ENCODE assay signal across 8 cellular contexts in the genomic region with DNA sequence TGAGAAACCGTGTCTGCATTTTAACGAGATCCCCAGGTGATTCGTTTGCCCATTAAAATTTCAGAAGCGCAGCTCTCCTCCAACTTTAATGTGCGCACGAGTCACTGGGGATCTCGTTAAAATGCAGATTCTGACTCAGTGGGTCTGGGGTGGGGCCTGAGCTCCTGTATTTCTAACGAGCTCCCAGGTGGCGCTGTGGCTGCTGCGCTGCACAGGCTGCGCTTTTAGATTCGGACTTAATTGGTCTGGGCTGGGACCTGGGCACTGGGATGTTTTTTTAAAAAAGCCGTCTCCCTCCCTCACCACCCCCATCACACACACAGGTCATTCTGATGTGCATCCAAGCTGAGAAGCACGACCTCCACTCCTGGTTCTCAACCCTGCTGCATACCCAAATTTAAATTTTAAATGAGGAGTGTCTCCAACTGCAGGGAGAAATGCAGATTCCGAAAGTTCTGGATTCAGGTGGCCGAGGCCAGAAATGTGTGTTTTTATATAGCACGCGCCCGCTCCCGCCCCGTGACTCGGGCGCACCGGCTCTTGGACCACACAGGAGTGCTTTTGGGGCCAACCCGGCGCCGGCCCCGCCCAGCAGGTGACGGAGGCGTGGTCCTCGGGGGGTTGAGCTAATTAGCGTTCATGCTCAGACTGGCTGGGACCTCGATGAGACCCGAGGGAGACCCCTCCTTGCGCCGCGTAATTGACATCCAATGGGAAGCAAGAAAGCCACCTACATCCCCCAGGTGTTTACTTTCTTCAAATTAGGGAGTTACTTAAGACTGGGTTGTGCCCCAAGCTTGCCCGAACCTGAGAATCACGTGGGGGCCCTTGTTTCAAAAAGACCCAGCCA.
DNase-seq lines count a peak whose midpoint lies in the region; ATAC-seq, FAIRE-seq and TF ChIP-seq lines count a peak whose summit lies in the region.

No MANE protein-coding gene starts in this region.

- H2AFZ ChIP-seq in H1 (ENCODE audit: low read length): no peak overlapping the region

- H3K79me1 ChIP-seq in H1 (ENCODE audit: low read depth, low read length): no peaks in the 10 kb centered on the region

- peak overlapping the region; percentile 88; the same call in 1 of the 2 replicates for H3K18ac ChIP-seq in H1 (ENCODE audit: extremely low read depth, low read length)

- TF ChIP-seq CTCF in AG10803 (conservative IDR thresholded peaks at IDR 0.05; ENCODE audit: low read length): peak; percentile 37; the same call in 1 of the 2 replicates
- TF ChIP-seq CTCF in H1 (IDR thresholded peaks at IDR 0.05; ENCODE audit: control extremely low read depth in 1 of 3, insufficient read depth in 1 of 3, low read depth in 1 of 3, low read length in 3 of 3): peak in 2 of 3 experiments; percentile 44 to 52; a peak in 3 of 4 replicates

- H3K4me2 ChIP-seq in H1 (ENCODE audit: insufficient read depth in 1 of 2, low read depth in 2 of 2, low read length in 2 of 2): peak overlapping the region; percentile 94 to 95

- H2BK120ac ChIP-seq in H1 (replicated peaks; ENCODE audit: low read depth, low read length): peak overlapping the region; percentile 75

- H3K4me3 ChIP-seq in AG10803 (ENCODE audit: low read length) (peak overlapping the region; percentile 71), H1 (ENCODE audit: extremely low read depth in 1 of 4, insufficient read depth in 2 of 4, low read depth in 3 of 4, low read length in 4 of 4) (peak overlapping the region; percentile 50 to 77 (median 58)), muscle layer of duodenum (ENCODE audit: low read depth in 1 of 2, low read length in 2 of 2) (peak overlapping the region; percentile 34 to 66)

- 1% methylated on average over 39 of the region's 39 CpGs; no CpG with 5 or more reads in 1 of the 2 experiments for WGBS in H1 (ENCODE audit: extremely low coverage in 1 of 2, insufficient coverage in 1 of 2, insufficient read length in 1 of 2, insufficient replicate concordance in 2 of 2, low coverage in 1 of 2, low lambda C conversion rate in 2 of 2, missing lambda C conversion rate in 1 of 2), 2 experiments

- FAIRE-seq in H1 (lab: Jason Lieb, UNC): peak; percentile 88

- peak overlapping the region; percentile 52 for H4K91ac ChIP-seq in H1 (replicated peaks; ENCODE audit: insufficient read length, low read length)

- ATAC-seq in HG03045 (IDR thresholded peaks at IDR 0.05; ENCODE audit: unreplicated experiment): no peak

- TF ChIP-seq EP300 in H1 (IDR thresholded peaks at IDR 0.05; ENCODE audit: borderline replicate concordance in 1 of 2, low read depth in 2 of 2, low read length in 2 of 2): no peak

- no peak overlapping the region for H3K56ac ChIP-seq in H1 (replicated peaks; ENCODE audit: insufficient read length, low read depth, low read length)

- H4K20me1 ChIP-seq in H1 (replicated peaks in 1 of 2; ENCODE audit: control insufficient read depth in 1 of 2, insufficient read depth in 2 of 2, low read length in 2 of 2): peaks cover 2 to 14% of the 10 kb centered on the region in 2 experiments

- peak overlapping the region; percentile 88; the same call in 1 of the 2 replicates for H4K8ac ChIP-seq in H1 (ENCODE audit: extremely low read depth, insufficient read depth, low read length)

- CTCF ChIA-PET in H1 (lab: Charles Lee; ENCODE audit: partially characterized antibody): interaction anchor here (0.7 to 2.4 kb wide), 7 partner anchors 11 to 306 kb away, joined by 3 to 6 read pairs (median 4); no protein-coding TSS in a partner anchor

- peak overlapping the region; percentile 55; the same call in 1 of the 2 replicates for H2BK12ac ChIP-seq in H1 (ENCODE audit: low read depth, low read length)

- peak in 1 of 2 experiments; percentile 27; a peak in 1 of 3 replicates for TF ChIP-seq POLR2A in H1 (IDR thresholded peaks at IDR 0.05; ENCODE audit: control extremely low read depth in 1 of 2, low read depth in 2 of 2, low read length in 2 of 2)

- H2AK5ac ChIP-seq in H1 (ENCODE audit: low read depth, low read length): no peak overlapping the region

- no peaks in the 10 kb centered on the region for H3K9me3 ChIP-seq in H1 (ENCODE audit: insufficient read depth in 2 of 2, low read depth in 1 of 2, low read length in 1 of 2)
- no peaks in the 10 kb centered on the region for H3K9me3 ChIP-seq in muscle layer of duodenum (ENCODE audit: control insufficient read depth in 1 of 2, low read length in 2 of 2)

- H3K23me2 ChIP-seq in H1 (ENCODE audit: low read depth, low read length): peaks cover 24% of the 10 kb centered on the region

- H3K36me3 ChIP-seq in H1 (ENCODE audit: control insufficient read depth in 2 of 4, insufficient read depth in 4 of 4, low read length in 3 of 4): no peaks in the 10 kb centered on the region
- H3K36me3 ChIP-seq in muscle layer of duodenum (ENCODE audit: control insufficient read depth in 1 of 2, insufficient read depth in 2 of 2, low read length in 2 of 2): peaks cover 0 to 6% of the 10 kb centered on the region in 2 donors

- peak; percentile 0 to 11; a peak in 1 of 4 replicates for TF ChIP-seq RAD21 in H1 (IDR thresholded peaks at IDR 0.05 in 1 of 2, conservative IDR thresholded peaks at IDR 0.05 in 1 of 2; ENCODE audit: low read depth in 2 of 2, low read length in 2 of 2)

- 0 out of 2 replicates have a peak overlapping the region, but pooled peaks have one; percentile 26 for H2BK5ac ChIP-seq in H1 (ENCODE audit: low read depth, low read length)

- no peak overlapping the region for H3K14ac ChIP-seq in H1 (ENCODE audit: insufficient read length)

- H3K4me1 ChIP-seq in H1 (replicated peaks in 1 of 4; ENCODE audit: control insufficient read depth in 3 of 4, insufficient read depth in 4 of 4, low read length in 3 of 4): peaks cover 0 to 9% (median 5%) of the 10 kb centered on the region in 4 experiments; a peak in 5 of 7 replicates
- peaks cover 4 to 30% of the 10 kb centered on the region in 2 donors for H3K4me1 ChIP-seq in muscle layer of duodenum (ENCODE audit: control insufficient read depth in 1 of 2, insufficient read depth in 2 of 2, low read length in 2 of 2)

- no peak overlapping the region for H3K4ac ChIP-seq in H1 (replicated peaks; ENCODE audit: insufficient read length, low read depth, low read length)

- H3K23ac ChIP-seq in H1 (ENCODE audit: insufficient read length): no peak overlapping the region

- peak overlapping the region; percentile 77 for H4K5ac ChIP-seq in H1 (ENCODE audit: insufficient read length, low read depth, low read length)

- 0 out of 2 replicates have a peak overlapping the region, but pooled peaks have one; percentile 95 for H2BK15ac ChIP-seq in H1 (ENCODE audit: low read length)

- peaks cover 0 to 7% of the 10 kb centered on the region in 2 experiments; a peak in 1 of 4 replicates for H3K79me2 ChIP-seq in H1 (ENCODE audit: control insufficient read depth in 1 of 2, insufficient read depth in 2 of 2, low read length in 2 of 2)

- DNase-seq in AG10803 (ENCODE audit: low read depth): peak; percentile 21
- DNase-seq in NCI-H146 treated with DMSO at 0.1 percent for 48 hours (lab: John Stamatoyannopoulos, UW; ENCODE audit: unreplicated experiment): peak; percentile 30
- peak; percentile 87 to 96 for DNase-seq in H1 (ENCODE audit: low read depth in 1 of 2, low spot score in 2 of 2)
- no peak for DNase-seq in GM19240 (ENCODE audit: insufficient read length, low spot score)
- no peak for DNase-seq in middle frontal gyrus (ENCODE audit: extremely low spot score, low spot score)
- no peak for DNase-seq in RKO (ENCODE audit: low spot score)

- POLR2A ChIA-PET in H1 (lab: Charles Lee; ENCODE audit: partially characterized antibody): interaction anchor here (0.8 to 4.0 kb wide), 13 partner anchors 9 to 340 kb away, joined by 3 to 21 read pairs (median 4); partner anchors contain the start of genes SALL4 and ZFP64

- H2BK20ac ChIP-seq in H1 (ENCODE audit: low read length): no peak overlapping the region

- H3K27ac ChIP-seq in H1 (ENCODE audit: low read depth, low read length): no peak overlapping the region; the same call in 1 of the 2 replicates
- H3K27ac ChIP-seq in muscle layer of duodenum (ENCODE audit: low read length): no peak overlapping the region

- H3K9ac ChIP-seq in H1 (replicated peaks in 1 of 4; ENCODE audit: extremely low read depth in 1 of 4, low read depth in 3 of 4, low read length in 3 of 4): peak overlapping the region in 2 of 4 experiments; percentile 13 to 44; a peak in 2 of 7 replicates

- H3K27me3 ChIP-seq in H1 (replicated peaks in 1 of 4; ENCODE audit: control insufficient read depth in 3 of 4, extremely low read depth in 1 of 4, insufficient read depth in 3 of 4, low read length in 3 of 4): peaks cover 10 to 31% (median 27%) of the 10 kb centered on the region in 4 experiments
- peaks cover 19% of the 10 kb centered on the region for H3K27me3 ChIP-seq in muscle layer of duodenum (ENCODE audit: low read depth, low read length)

TF ChIP-seq in H1, 55 proteins besides CTCF, POLR2A, EP300 and RAD21 (continues in another document):
- TF ChIP-seq, protein P1, sequence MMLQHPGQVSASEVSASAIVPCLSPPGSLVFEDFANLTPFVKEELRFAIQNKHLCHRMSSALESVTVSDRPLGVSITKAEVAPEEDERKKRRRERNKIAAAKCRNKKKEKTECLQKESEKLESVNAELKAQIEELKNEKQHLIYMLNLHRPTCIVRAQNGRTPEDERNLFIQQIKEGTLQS (IDR thresholded peaks at IDR 0.05; ENCODE audit: insufficient read depth, low read depth, low read length): 0 out of 2 replicates have a peak, but pooled peaks have one; percentile 24
- TF ChIP-seq PHF8 (conservative IDR thresholded peaks at IDR 0.05; ENCODE audit: low read depth, low read length) (no peak), KDM1A (IDR thresholded peaks at IDR 0.05; ENCODE audit: borderline replicate concordance, low read length) (no peak), ASH2L (IDR thresholded peaks at IDR 0.05; ENCODE audit: low read length) (peak; percentile 66), CEBPB (IDR thresholded peaks at IDR 0.05; ENCODE audit: low read depth, low read length) (no peak), SIN3A (conservative IDR thresholded peaks at IDR 0.05 in 1 of 2, IDR thresholded peaks at IDR 0.05 in 1 of 2; ENCODE audit: low read depth in 1 of 2, low read length in 2 of 2) (peak in 1 of 2 experiments; percentile 22; a peak in 1 of 4 replicates), EZH2 (IDR thresholded peaks at IDR 0.05; ENCODE audit: low read depth, low read length, severe bottlenecking) (no peak), SP1 (IDR thresholded peaks at IDR 0.05; ENCODE audit: low read depth, low read length) (peak; percentile 38; the same call in 1 of the 2 replicates), GABPA (IDR thresholded peaks at IDR 0.05; ENCODE audit: borderline replicate concordance, insufficient read depth, low read length) (no peak)
- TF ChIP-seq, protein P2, sequence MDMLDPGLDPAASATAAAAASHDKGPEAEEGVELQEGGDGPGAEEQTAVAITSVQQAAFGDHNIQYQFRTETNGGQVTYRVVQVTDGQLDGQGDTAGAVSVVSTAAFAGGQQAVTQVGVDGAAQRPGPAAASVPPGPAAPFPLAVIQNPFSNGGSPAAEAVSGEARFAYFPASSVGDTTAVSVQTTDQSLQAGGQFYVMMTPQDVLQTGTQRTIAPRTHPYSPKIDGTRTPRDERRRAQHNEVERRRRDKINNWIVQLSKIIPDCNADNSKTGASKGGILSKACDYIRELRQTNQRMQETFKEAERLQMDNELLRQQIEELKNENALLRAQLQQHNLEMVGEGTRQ (IDR thresholded peaks at IDR 0.05; ENCODE audit: low read length): peak; percentile 39; the same call in 1 of the 2 replicates

Comparison
In these comparisons a context has a peak if more than half of its experiments do, and no peak if none do; other contexts are left out.
1. DNase-seq: peak in AG10803 (single experiment), NCI-H146 treated with DMSO at 0.1 percent for 48 hours (single experiment) and H1 (2 of 2); none in GM19240 (single experiment), middle frontal gyrus (single experiment) and RKO (single experiment).
2. Peak in every context shown above with its lines, with median percentiles within 50 percentile points of each other: H3K4me3 ChIP-seq.